ENCODE assay signal across 8 cellular contexts in the genomic region with DNA sequence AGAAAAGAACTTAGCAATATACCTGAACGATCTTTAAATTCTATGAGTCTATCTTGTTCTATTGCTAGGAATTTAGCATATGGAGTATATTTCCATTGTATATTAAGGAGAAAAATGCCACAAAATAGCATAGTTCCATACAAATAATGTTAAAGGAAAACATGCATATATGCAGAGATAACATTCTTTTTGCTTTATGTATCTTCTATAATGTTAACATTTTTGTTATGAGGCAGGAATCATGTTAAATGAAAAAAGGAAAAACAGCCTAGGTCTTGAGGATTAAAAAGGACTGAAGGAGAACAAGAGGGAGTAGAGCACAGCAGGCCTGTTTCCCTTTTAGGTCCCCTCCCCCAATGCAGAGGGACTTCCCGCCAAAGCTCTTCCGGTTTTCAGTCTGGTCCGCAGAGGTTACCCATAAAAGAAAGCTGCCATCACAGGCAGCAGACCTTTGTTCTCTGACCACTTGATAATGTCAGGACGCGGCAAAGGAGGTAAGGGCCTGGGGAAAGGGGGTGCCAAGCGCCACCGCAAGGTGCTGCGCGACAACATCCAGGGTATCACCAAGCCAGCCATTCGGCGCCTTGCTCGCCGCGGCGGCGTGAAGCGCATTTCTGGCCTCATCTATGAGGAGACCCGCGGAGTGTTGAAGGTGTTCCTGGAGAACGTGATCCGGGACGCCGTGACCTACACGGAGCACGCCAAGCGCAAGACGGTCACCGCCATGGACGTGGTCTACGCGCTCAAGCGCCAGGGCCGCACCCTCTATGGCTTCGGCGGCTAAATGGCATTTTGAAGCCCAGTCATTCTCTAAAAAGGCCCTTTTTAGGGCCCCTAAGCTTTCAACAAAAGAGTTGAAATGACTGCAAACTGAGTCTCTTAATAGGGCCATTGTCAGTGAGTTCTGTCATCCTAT.
DNase-seq lines count a peak whose midpoint lies in the region; ATAC-seq and TF ChIP-seq lines count a peak whose summit lies in the region.

No MANE protein-coding gene starts in this region.

- peak; percentile 93 for DNase-seq in GM06990 (ENCODE audit: extremely low read depth, insufficient read length)
- peak; percentile 80 for DNase-seq in H7
- DNase-seq in NAMALWA (ENCODE audit: low spot score) = peak; percentile 92
- DNase-seq in activated CD8-positive, alpha-beta T cell treated with anti-CD3 and anti-CD28 coated beads, Interleukin-2, amount 10 ng/mL, durations not matched to agents 7 days and 5 days = peak; percentile 87
- DNase-seq in erythroblast (lab: John Stamatoyannopoulos, UW) = peak; percentile 91 to 95
- no peak for DNase-seq in thoracic aorta (ENCODE audit: low spot score)
- no peak for DNase-seq in DMS53 (lab: John Stamatoyannopoulos, UW)

- H3K4me1 ChIP-seq in muscle layer of duodenum (ENCODE audit: control insufficient read depth in 1 of 2, insufficient read depth in 2 of 2, low read length in 2 of 2) = peaks cover 0 to 7% of the 10 kb centered on the region in 2 donors
- H3K4me1 ChIP-seq in thoracic aorta (ENCODE audit: control insufficient read depth in 1 of 2, low read depth in 2 of 2) = peaks cover 12 to 16% of the 10 kb centered on the region in 2 donors

- H3K27me3 Mint-ChIP-seq in activated CD8-positive, alpha-beta T cell treated with anti-CD3 and anti-CD28 coated beads, Interleukin-2, amount 10 ng/mL, durations not matched to agents 7 days and 5 days (ENCODE audit: low read depth) = no peaks in the 10 kb centered on the region

- no peaks in the 10 kb centered on the region for H3K27me3 ChIP-seq in GM06990 (replicated peaks; ENCODE audit: control insufficient read depth, insufficient read depth, low read length)
- no peaks in the 10 kb centered on the region for H3K27me3 ChIP-seq in H7 (ENCODE audit: control insufficient read depth, insufficient read depth, low read length)
- no peaks in the 10 kb centered on the region for H3K27me3 ChIP-seq in muscle layer of duodenum (ENCODE audit: low read depth, low read length)
- no peaks in the 10 kb centered on the region for H3K27me3 ChIP-seq in thoracic aorta (replicated peaks; ENCODE audit: insufficient read depth)

- H3K36me3 Mint-ChIP-seq in activated CD8-positive, alpha-beta T cell treated with anti-CD3 and anti-CD28 coated beads, Interleukin-2, amount 10 ng/mL, durations not matched to agents 7 days and 5 days (ENCODE audit: low read depth) = peaks cover 41% of the 10 kb centered on the region

- peak; percentile 68 for ATAC-seq in activated CD8-positive, alpha-beta T cell treated with anti-CD3 and anti-CD28 coated beads, Interleukin-2, amount 10 ng/mL, durations not matched to agents 7 days and 5 days
- peak; percentile 85 for ATAC-seq in thoracic aorta (ENCODE audit: insufficient number of reproducible peaks, low FRiP score, low read depth)

- CTCF ChIA-PET in activated CD8-positive, alpha-beta T cell treated with anti-CD3 and anti-CD28 coated beads, Interleukin-2, amount 10 ng/mL, durations not matched to agents 7 days and 5 days (lab: Charles Lee) = interaction anchor here (2.0 kb wide), 1 partner anchor 12 kb away, joined by 10 read pairs; no protein-coding TSS in a partner anchor

- peak; percentile 100 for TF ChIP-seq POLR2A in erythroblast (IDR thresholded peaks at IDR 0.05; ENCODE audit: low read length)

- peak overlapping the region; percentile 95 for H3K4me3 Mint-ChIP-seq in activated CD8-positive, alpha-beta T cell treated with anti-CD3 and anti-CD28 coated beads, Interleukin-2, amount 10 ng/mL, durations not matched to agents 7 days and 5 days

- peaks cover 71% of the 10 kb centered on the region for H3K4me1 Mint-ChIP-seq in activated CD8-positive, alpha-beta T cell treated with anti-CD3 and anti-CD28 coated beads, Interleukin-2, amount 10 ng/mL, durations not matched to agents 7 days and 5 days (ENCODE audit: low read depth)

- H3K36me3 ChIP-seq in GM06990 (ENCODE audit: control insufficient read depth, insufficient read depth, low read length) (no peaks in the 10 kb centered on the region), H7 (replicated peaks; ENCODE audit: control insufficient read depth, insufficient read depth, low read length) (no peaks in the 10 kb centered on the region), muscle layer of duodenum (ENCODE audit: control insufficient read depth in 1 of 2, insufficient read depth in 2 of 2, low read length in 2 of 2) (no peaks in the 10 kb centered on the region), thoracic aorta (no peaks in the 10 kb centered on the region)

- H3K9me3 ChIP-seq in muscle layer of duodenum (ENCODE audit: control insufficient read depth in 1 of 2, low read length in 2 of 2) (no peaks in the 10 kb centered on the region), thoracic aorta (no peaks in the 10 kb centered on the region)

- POLR2A ChIA-PET in activated CD8-positive, alpha-beta T cell treated with anti-CD3 and anti-CD28 coated beads, Interleukin-2, amount 10 ng/mL, durations not matched to agents 7 days and 5 days (lab: Charles Lee) = interaction anchor here (0.6 to 5.0 kb wide), 44 partner anchors 7 to 1119 kb away, joined by 3 to 119 read pairs (median 7); a partner anchor contains a TSS

- H3K9me3 Mint-ChIP-seq in activated CD8-positive, alpha-beta T cell treated with anti-CD3 and anti-CD28 coated beads, Interleukin-2, amount 10 ng/mL, durations not matched to agents 7 days and 5 days (ENCODE audit: insufficient read depth) = no peaks in the 10 kb centered on the region

- H3K27ac ChIP-seq in muscle layer of duodenum (ENCODE audit: low read length) (peak overlapping the region; percentile 34), thoracic aorta (peak overlapping the region; percentile 59 to 80)

- peak overlapping the region; percentile 98 for H3K27ac Mint-ChIP-seq in activated CD8-positive, alpha-beta T cell treated with anti-CD3 and anti-CD28 coated beads, Interleukin-2, amount 10 ng/mL, durations not matched to agents 7 days and 5 days

- no peak for TF ChIP-seq CTCF in GM06990 (IDR thresholded peaks at IDR 0.05; ENCODE audit: insufficient read depth, low read length, poor library complexity, severe bottlenecking)
- TF ChIP-seq CTCF in thoracic aorta (IDR thresholded peaks at IDR 0.05) = no peak

- H3K4me3 ChIP-seq in GM06990 (replicated peaks; ENCODE audit: low read depth, low read length) (peak overlapping the region; percentile 71), H7 (ENCODE audit: insufficient read depth, low read depth, low read length) (peak overlapping the region; percentile 76), muscle layer of duodenum (ENCODE audit: low read depth in 1 of 2, low read length in 2 of 2) (peak overlapping the region; percentile 69 to 75), thoracic aorta (peak overlapping the region; percentile 78)

Comparison
In these comparisons a context has a peak if more than half of its experiments do, and no peak if none do; other contexts are left out.
1. DNase-seq: peak in GM06990 (single experiment), H7 (single experiment), NAMALWA (single experiment), activated CD8-positive, alpha-beta T cell treated with anti-CD3 and anti-CD28 coated beads, Interleukin-2, amount 10 ng/mL, durations not matched to agents 7 days and 5 days (single experiment) and erythroblast (2 of 2); none in thoracic aorta (single experiment) and DMS53 (single experiment).
2. Peak in every context shown above with its lines, with median percentiles within 50 percentile points of each other: H3K4me3 ChIP-seq.